In genomic region chr12:104355630-104356029, GRCh38 we compare ENCODE assay signal across 27 cellular contexts. TPM values are rescaled to one million over a fixed set of nuclear protein-coding genes. Genes with fewer than 3 reads are reported as not detected.
DNase-seq lines count a peak whose midpoint lies in the region; ATAC-seq and TF ChIP-seq lines count a peak whose summit lies in the region.
"Had no signal": no experiment of that assay in that cellular context is flagged by ENCODE, and none has a peak within 500 bp of the region (broad histone marks: within the 10 kb centered on the region; RNA-seq: fewer than 3 reads in every experiment).

No MANE protein-coding gene starts in this region.

- H3K27me3 ChIP-seq in PC-3 (ENCODE audit: low read length) = no peaks in the 10 kb centered on the region
- no peaks in the 10 kb centered on the region for H3K27me3 ChIP-seq in H7 (ENCODE audit: control insufficient read depth, insufficient read depth, low read length)
- H3K27me3 ChIP-seq: hepatocyte had no signal

- POLR2A ChIA-PET in PC-3 (lab: Charles Lee; ENCODE audit: unreplicated experiment) = no interaction called here

- no peak overlapping the region for H2AFZ ChIP-seq in PC-3 (ENCODE audit: low read length)
- H2AFZ ChIP-seq: hepatocyte had no signal

- no peaks in the 10 kb centered on the region for H3K9me3 ChIP-seq in PC-3 (ENCODE audit: low read length)

- peaks cover 12% of the 10 kb centered on the region for H3K36me3 Mint-ChIP-seq in chondrocyte (ENCODE audit: low read depth)
- H3K36me3 Mint-ChIP-seq in stimulated activated naive B cell treated with anti-CD40 and anti-IgM and Interleukin-4, amounts not matched to agents 10 μg/mL and 1 μg/mL and 100 μg/mL, for 72 hours = peaks cover 35 to 36% of the 10 kb centered on the region in 2 donors

- CTCF ChIA-PET in PC-3 (lab: Charles Lee) = no interaction called here

- H3K27me3 Mint-ChIP-seq in chondrocyte (ENCODE audit: low read depth) = no peaks in the 10 kb centered on the region
- H3K27me3 Mint-ChIP-seq in stimulated activated naive B cell treated with anti-CD40 and anti-IgM and Interleukin-4, amounts not matched to agents 10 μg/mL and 1 μg/mL and 100 μg/mL, for 72 hours = no peaks in the 10 kb centered on the region
- H3K27me3 Mint-ChIP-seq: activated naive CD8-positive, alpha-beta T cell; stimulated activated memory B cell treated with anti-CD40 and anti-IgM and Interleukin-4, amounts not matched to agents 10 μg/mL and 1 μg/mL and 100 μg/mL, for 72 hours had no signal

- H3K9ac ChIP-seq in PC-3 (ENCODE audit: low read length) = no peak overlapping the region

- no peak overlapping the region for H3K27ac ChIP-seq in PC-3 (ENCODE audit: low read length)
- H3K27ac ChIP-seq: hepatocyte, VCaP had no signal

- H3K9me2 ChIP-seq in PC-3 (replicated peaks; ENCODE audit: low read length) = no peaks in the 10 kb centered on the region

- no peak overlapping the region for H3K4me3 Mint-ChIP-seq in chondrocyte (ENCODE audit: unreplicated experiment)
- H3K4me3 Mint-ChIP-seq in stimulated activated naive B cell treated with anti-CD40 and anti-IgM and Interleukin-4, amounts not matched to agents 10 μg/mL and 1 μg/mL and 100 μg/mL, for 72 hours = no peak overlapping the region
- H3K4me3 Mint-ChIP-seq: activated naive CD8-positive, alpha-beta T cell; activated T-cell treated with anti-CD3 and anti-CD28 coated beads, Interleukin-2, amount 50 U/mL, for 4 hours; nephron; stimulated activated memory B cell treated with anti-CD40 and anti-IgM and Interleukin-4, amounts not matched to agents 10 μg/mL and 1 μg/mL and 100 μg/mL, for 72 hours; T-helper 1 cell treated with Interleukin-12 subunit alpha and Interleukin-12 subunit beta and Interleukin-4 antibody, amounts not matched to agents 30 μg/mL and 1 μg/mL, for 36 hours had no signal

- intact Hi-C loops in PC-3 (cut with micrococcal nuclease) = no loop called here
- intact Hi-C loops in posterior cingulate gyrus (cut with DNase I) = no loop called here

- BruUV-seq in PC-3 (replicated peaks; lab: Mats Ljungman, UMichigan) = no TSS peak

- H3K36me3 ChIP-seq in PC-3 (ENCODE audit: low read depth, low read length) (peaks cover 26% of the 10 kb centered on the region), H7 (replicated peaks; ENCODE audit: control insufficient read depth, insufficient read depth, low read length) (no peaks in the 10 kb centered on the region)

- no peaks in the 10 kb centered on the region for H3K79me2 ChIP-seq in PC-3 (ENCODE audit: low read length)
- H3K79me2 ChIP-seq: hepatocyte had no signal

- peak overlapping the region; percentile 3 for H3K27ac Mint-ChIP-seq in chondrocyte (ENCODE audit: unreplicated experiment)
- H3K27ac Mint-ChIP-seq in stimulated activated naive B cell treated with anti-CD40 and anti-IgM and Interleukin-4, amounts not matched to agents 10 μg/mL and 1 μg/mL and 100 μg/mL, for 72 hours = peak overlapping the region; percentile 62
- H3K27ac Mint-ChIP-seq: nephron; stimulated activated memory B cell treated with anti-CD40 and anti-IgM and Interleukin-4, amounts not matched to agents 10 μg/mL and 1 μg/mL and 100 μg/mL, for 72 hours; T-helper 1 cell treated with Interleukin-12 subunit alpha and Interleukin-12 subunit beta and Interleukin-4 antibody, amounts not matched to agents 30 μg/mL and 1 μg/mL, for 36 hours had no signal

- H4K20me1 ChIP-seq in PC-3 (ENCODE audit: low read length) = peaks cover 5% of the 10 kb centered on the region; the same call in 1 of the 2 replicates

- TF ChIP-seq CTCF in PC-3 (conservative IDR thresholded peaks at IDR 0.05; ENCODE audit: low read depth, low read length) (no peak), chondrocyte (IDR thresholded peaks at IDR 0.05) (no peak)

- H3K4me3 ChIP-seq in PC-3 (ENCODE audit: low read length) (no peak overlapping the region), H7 (ENCODE audit: insufficient read depth, low read depth, low read length) (no peak overlapping the region)
- H3K4me3 ChIP-seq: hepatocyte had no signal

- peaks cover 26% of the 10 kb centered on the region for H3F3A ChIP-seq in PC-3 (ENCODE audit: low read length, unreplicated experiment)

- no peak overlapping the region for H3K4me2 ChIP-seq in PC-3 (ENCODE audit: low read length)
- H3K4me2 ChIP-seq: hepatocyte had no signal

- peak; percentile 55 for DNase-seq in activated CD8-positive, alpha-beta memory T cell treated with anti-CD3 and anti-CD28 coated beads for 24 hours
- no peak for DNase-seq in activated CD8-positive, alpha-beta memory T cell treated with anti-CD3 and anti-CD28 coated beads, Interleukin-2, amount 50 U/mL, for 4 hours
- DNase-seq in PC-3 = no peak
- DNase-seq in chondrocyte (ENCODE audit: low spot score) = no peak
- no peak for DNase-seq in stimulated activated naive B cell treated with anti-CD40 and anti-IgM and Interleukin-4, amounts not matched to agents 10 μg/mL and 1 μg/mL and 100 μg/mL, for 72 hours
- no peak for DNase-seq in GM03348 (ENCODE audit: low spot score)
- DNase-seq in H7 = no peak
- DNase-seq in posterior cingulate gyrus = no peak
- DNase-seq: activated CD4-positive, alpha-beta T cell treated with anti-CD3 and anti-CD28 coated beads, Interleukin-2, amount 50 U/mL, for 4 hours; activated T-cell treated with anti-CD3 and anti-CD28 coated beads, Interleukin-2, amount 50 U/mL, for 4 hours; cerebellar nuclear complex; COR-L47; DND-41; effector CD4-positive, alpha-beta T cell; foreskin melanocyte; Kasumi-1; NCI-H1048; NCI-H2029 treated with DMSO at 0.1 percent for 48 hours; NCI-H345; OCI-M1; SHP77 treated with DMSO at 0.1 percent for 48 hours had no signal

- peaks cover 10% of the 10 kb centered on the region for H3K4me1 ChIP-seq in PC-3 (ENCODE audit: insufficient read depth, low read length)

- peak; percentile 1; the same call in 1 of the 2 replicates for ATAC-seq in PC-3
- ATAC-seq in stimulated activated naive B cell treated with anti-CD40 and anti-IgM and Interleukin-4, amounts not matched to agents 10 μg/mL and 1 μg/mL and 100 μg/mL, for 72 hours (replicated peaks) = no peak
- ATAC-seq: activated T-cell treated with anti-CD3 and anti-CD28 coated beads, Interleukin-2, amount 50 U/mL, for 4 hours; stimulated activated memory B cell treated with anti-CD40 and anti-IgM and Interleukin-4, amounts not matched to agents 10 μg/mL and 1 μg/mL and 100 μg/mL, for 72 hours had no signal

- peaks cover 8% of the 10 kb centered on the region for H3K9me3 Mint-ChIP-seq in chondrocyte (ENCODE audit: low read depth)
- peaks cover 0 to 1% of the 10 kb centered on the region in 2 donors for H3K9me3 Mint-ChIP-seq in stimulated activated naive B cell treated with anti-CD40 and anti-IgM and Interleukin-4, amounts not matched to agents 10 μg/mL and 1 μg/mL and 100 μg/mL, for 72 hours
- H3K9me3 Mint-ChIP-seq: activated T-cell treated with anti-CD3 and anti-CD28 coated beads, Interleukin-2, amount 50 U/mL, for 4 hours; T-helper 1 cell treated with Interleukin-12 subunit alpha and Interleukin-12 subunit beta and Interleukin-4 antibody, amounts not matched to agents 30 μg/mL and 1 μg/mL, for 36 hours had no signal

- no peaks in the 10 kb centered on the region for H3K4me1 Mint-ChIP-seq in chondrocyte (ENCODE audit: low read depth)
- peaks cover 3 to 7% of the 10 kb centered on the region in 2 donors for H3K4me1 Mint-ChIP-seq in stimulated activated naive B cell treated with anti-CD40 and anti-IgM and Interleukin-4, amounts not matched to agents 10 μg/mL and 1 μg/mL and 100 μg/mL, for 72 hours
- H3K4me1 Mint-ChIP-seq: nephron had no signal

RNA-seq across cellular contexts. Expression of gene EID3, which starts 52.1 kb away (rescaled TPM):
- 9.8 and 12.0 TPM in 2 replicates for total RNA-seq in PC-3 (2014; rRNA removed)
- total RNA-seq in chondrocyte = 1.3 to 1.8 TPM (median 1.5 TPM) in 3 replicates
- total RNA-seq in H7 (2014; rRNA removed; shearing (Covaris generic)) = 1.3 and 3.1 TPM in 2 replicates
